In the genomic region with DNA sequence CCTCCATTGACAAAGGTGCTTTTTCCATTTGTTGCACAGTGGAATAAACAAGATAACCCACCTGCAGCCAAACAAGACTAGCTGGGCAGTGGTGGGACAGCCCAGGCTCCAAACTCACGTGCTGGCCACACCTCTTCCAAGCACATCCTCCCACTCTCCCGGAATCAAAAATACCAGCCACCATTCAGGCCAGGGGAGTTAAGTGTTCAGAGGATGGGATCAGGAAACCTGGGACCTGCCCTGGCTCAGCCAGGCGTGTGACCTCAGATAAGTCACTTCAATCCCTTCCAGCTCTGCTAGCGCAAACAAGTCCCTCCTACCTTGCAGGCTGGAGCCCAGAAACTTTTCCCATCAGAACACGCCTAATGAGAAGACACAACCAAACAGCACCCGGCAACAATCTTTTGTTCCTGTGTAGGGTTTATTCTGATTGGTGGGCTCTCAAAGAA, we compare ENCODE assay signal across 11 cellular contexts. TPM values are rescaled to one million over a fixed set of nuclear protein-coding genes. Genes with fewer than 3 reads are reported as not detected.
DNase-seq lines count a peak whose midpoint lies in the region; ATAC-seq and TF ChIP-seq lines count a peak whose summit lies in the region.
"Had no signal": no experiment of that assay in that cellular context is flagged by ENCODE, and none has a peak within 500 bp of the region (broad histone marks: within the 10 kb centered on the region; RNA-seq: fewer than 3 reads in every experiment).

No MANE protein-coding gene starts in this region.

- H3K9me3 ChIP-seq in neutrophil: no peaks in the 10 kb centered on the region

- TF ChIP-seq CTCF in neutrophil (IDR thresholded peaks at IDR 0.05): no peak
- TF ChIP-seq CTCF in glutamatergic neuron (IDR thresholded peaks at IDR 0.05; ENCODE audit: partially characterized antibody, unreplicated experiment): no peak

- intact Hi-C loops in Right ventricle myocardium superior (cut with DNase I): no loop called here

- peak overlapping the region; percentile 27 for H3K4me3 Mint-ChIP-seq in activated naive CD8-positive, alpha-beta T cell
- H3K4me3 Mint-ChIP-seq in activated naive CD8-positive, alpha-beta T cell treated with anti-CD3 and anti-CD28 coated beads, Interleukin-2, amount 50 U/mL, for 24 hours: no peak overlapping the region
- H3K4me3 Mint-ChIP-seq in glutamatergic neuron (ENCODE audit: unreplicated experiment): no peak overlapping the region

- no peak for ATAC-seq in activated naive CD8-positive, alpha-beta T cell treated with anti-CD3 and anti-CD28 coated beads, Interleukin-2, amount 50 U/mL, for 24 hours
- ATAC-seq in Right ventricle myocardium superior (ENCODE audit: poor library complexity): peak; percentile 44
- ATAC-seq in GM21390 (IDR thresholded peaks at IDR 0.05; ENCODE audit: unreplicated experiment): no peak

- no peaks in the 10 kb centered on the region for H3K27me3 Mint-ChIP-seq in activated naive CD8-positive, alpha-beta T cell
- H3K27me3 Mint-ChIP-seq in activated naive CD8-positive, alpha-beta T cell treated with anti-CD3 and anti-CD28 coated beads, Interleukin-2, amount 50 U/mL, for 24 hours: no peaks in the 10 kb centered on the region
- peaks cover 4% of the 10 kb centered on the region for H3K27me3 Mint-ChIP-seq in glutamatergic neuron (ENCODE audit: unreplicated experiment)

- no peaks in the 10 kb centered on the region for H3K36me3 ChIP-seq in neutrophil

- H3K4me3 ChIP-seq in neutrophil (ENCODE audit: low read depth in 1 of 2, low read length in 1 of 2): no peak overlapping the region

- peaks cover 89% of the 10 kb centered on the region for H3K4me1 Mint-ChIP-seq in activated naive CD8-positive, alpha-beta T cell (ENCODE audit: low read depth)
- H3K4me1 Mint-ChIP-seq in activated naive CD8-positive, alpha-beta T cell treated with anti-CD3 and anti-CD28 coated beads, Interleukin-2, amount 50 U/mL, for 24 hours: peaks cover 82% of the 10 kb centered on the region
- peaks cover 21% of the 10 kb centered on the region for H3K4me1 Mint-ChIP-seq in glutamatergic neuron (ENCODE audit: low read depth, unreplicated experiment)

- no peaks in the 10 kb centered on the region for H3K27me3 ChIP-seq in neutrophil

- no peak for DNase-seq in activated naive CD8-positive, alpha-beta T cell treated with anti-CD3 and anti-CD28 coated beads, Interleukin-2, amount 50 U/mL, for 24 hours
- DNase-seq in Right ventricle myocardium superior (peak; percentile 71), iPS-NIHi11 (ENCODE audit: low spot score) (no peak), glutamatergic neuron (no peak)
- no peak for DNase-seq in stimulated activated naive CD4-positive, alpha-beta T cell (lab: John Stamatoyannopoulos, UW)
- DNase-seq: activated gamma-delta T cell treated with Interleukin-2 at 50 U/mL for 16 hours, erythroblast, NCI-H524 treated with DMSO at 0.1 percent for 48 hours had no signal

- H3K27ac Mint-ChIP-seq in activated naive CD8-positive, alpha-beta T cell: peak overlapping the region; percentile 66
- H3K27ac Mint-ChIP-seq in activated naive CD8-positive, alpha-beta T cell treated with anti-CD3 and anti-CD28 coated beads, Interleukin-2, amount 50 U/mL, for 24 hours: no peak overlapping the region
- H3K27ac Mint-ChIP-seq in glutamatergic neuron (ENCODE audit: unreplicated experiment): no peak overlapping the region

- peak overlapping the region; percentile 97 for H3K27ac ChIP-seq in neutrophil

- H3K36me3 Mint-ChIP-seq in activated naive CD8-positive, alpha-beta T cell: no peaks in the 10 kb centered on the region
- H3K36me3 Mint-ChIP-seq in activated naive CD8-positive, alpha-beta T cell treated with anti-CD3 and anti-CD28 coated beads, Interleukin-2, amount 50 U/mL, for 24 hours (ENCODE audit: low read depth): peaks cover 2% of the 10 kb centered on the region
- H3K36me3 Mint-ChIP-seq in glutamatergic neuron (ENCODE audit: unreplicated experiment): no peaks in the 10 kb centered on the region

- H3K9me3 Mint-ChIP-seq in activated naive CD8-positive, alpha-beta T cell (ENCODE audit: low read depth): no peaks in the 10 kb centered on the region
- no peaks in the 10 kb centered on the region for H3K9me3 Mint-ChIP-seq in activated naive CD8-positive, alpha-beta T cell treated with anti-CD3 and anti-CD28 coated beads, Interleukin-2, amount 50 U/mL, for 24 hours
- peaks cover 1% of the 10 kb centered on the region for H3K9me3 Mint-ChIP-seq in glutamatergic neuron (ENCODE audit: unreplicated experiment)

- H3K4me1 ChIP-seq in neutrophil (ENCODE audit: control insufficient read depth in 1 of 2, insufficient read depth in 1 of 2, low read depth in 1 of 2, low read length in 1 of 2): peaks cover 98 to 100% of the 10 kb centered on the region in 2 experiments

RNA-seq across cellular contexts. Expression of gene ACTN1, which starts 43.3 kb away (rescaled TPM):
- total RNA-seq in Right ventricle myocardium superior: 92.5 TPM
- total RNA-seq in glutamatergic neuron (ENCODE audit: unreplicated experiment): 48.1 TPM
